Comparison of ENCODE assay signal across 9 cellular contexts in genomic region chr16:2151188-2152091, GRCh38. TPM values are rescaled to one million over a fixed set of nuclear protein-coding genes. Genes with fewer than 3 reads are reported as not detected.
DNase-seq lines count a peak whose midpoint lies in the region; ATAC-seq and TF ChIP-seq lines count a peak whose summit lies in the region.
"Had no signal": no experiment of that assay in that cellular context is flagged by ENCODE, and none has a peak within 500 bp of the region (broad histone marks: within the 10 kb centered on the region; RNA-seq: fewer than 3 reads in every experiment).

No MANE protein-coding gene starts in this region.

- peaks cover 67% of the 10 kb centered on the region for H3K36me3 Mint-ChIP-seq in stimulated activated effector memory CD8-positive, alpha-beta T cell treated with anti-CD3 and anti-CD28 coated beads, Interleukin-12 subunit alpha, Interleukin-12 subunit beta, amount 100 ng/mL, for 72 hours

- peak overlapping the region; percentile 60 for H3K27ac Mint-ChIP-seq in stimulated activated effector memory CD8-positive, alpha-beta T cell treated with anti-CD3 and anti-CD28 coated beads, Interleukin-12 subunit alpha, Interleukin-12 subunit beta, amount 100 ng/mL, for 72 hours

- H3K4me1 Mint-ChIP-seq in stimulated activated effector memory CD8-positive, alpha-beta T cell treated with anti-CD3 and anti-CD28 coated beads, Interleukin-12 subunit alpha, Interleukin-12 subunit beta, amount 100 ng/mL, for 72 hours, result peaks cover 27% of the 10 kb centered on the region

- WGBS in esophagus muscularis mucosa, result 78% methylated on average over 11 of the region's 13 CpGs

- no peak for ATAC-seq in stimulated activated effector memory CD8-positive, alpha-beta T cell treated with anti-CD3 and anti-CD28 coated beads, Interleukin-12 subunit alpha, Interleukin-12 subunit beta, amount 100 ng/mL, for 72 hours

- TF ChIP-seq POLR2A in esophagus muscularis mucosa (IDR thresholded peaks at IDR 0.05; ENCODE audit: low read depth), result no peak

- H3K4me1 ChIP-seq in esophagus muscularis mucosa, result peaks cover 67 to 79% (median 78%) of the 10 kb centered on the region in 4 donors

- H3K9me3 Mint-ChIP-seq in stimulated activated effector memory CD8-positive, alpha-beta T cell treated with anti-CD3 and anti-CD28 coated beads, Interleukin-12 subunit alpha, Interleukin-12 subunit beta, amount 100 ng/mL, for 72 hours, result no peaks in the 10 kb centered on the region

- peak overlapping the region; percentile 97 for H3K4me3 Mint-ChIP-seq in stimulated activated effector memory CD8-positive, alpha-beta T cell treated with anti-CD3 and anti-CD28 coated beads, Interleukin-12 subunit alpha, Interleukin-12 subunit beta, amount 100 ng/mL, for 72 hours

- no peaks in the 10 kb centered on the region for H3K9me3 ChIP-seq in esophagus muscularis mucosa

- TF ChIP-seq EP300 in esophagus muscularis mucosa (IDR thresholded peaks at IDR 0.05), result no peak

- H3K27me3 ChIP-seq in esophagus muscularis mucosa, result no peaks in the 10 kb centered on the region

- H3K36me3 ChIP-seq in esophagus muscularis mucosa, result peaks cover 0 to 12% (median 7%) of the 10 kb centered on the region in 4 donors

- TF ChIP-seq CTCF in esophagus muscularis mucosa (IDR thresholded peaks at IDR 0.05), result no peak

- intact Hi-C loops in esophagus muscularis mucosa (cut with DNase I), result no loop called here

- no peak overlapping the region for H3K4me3 ChIP-seq in esophagus muscularis mucosa

- peak; percentile 11 to 26 for DNase-seq in activated CD4-positive, alpha-beta T cell treated with anti-CD3 and anti-CD28 coated beads, Interleukin-2, amount 50 U/mL, for 24 hours (ENCODE audit: low read depth in 1 of 2, low spot score in 1 of 2)
- DNase-seq in activated CD4-positive, alpha-beta T cell treated with anti-CD3 and anti-CD28 coated beads, Interleukin-2, amount 50 U/mL, for 4 hours, result no peak
- DNase-seq in RKO (ENCODE audit: low spot score) (peak; percentile 41), esophagus muscularis mucosa (ENCODE audit: extremely low spot score) (no peak), SK-N-DZ (ENCODE audit: low spot score) (no peak), medulla oblongata (ENCODE audit: extremely low spot score) (no peak), SW480 (ENCODE audit: low spot score) (no peak)
- DNase-seq in stimulated activated effector memory CD8-positive, alpha-beta T cell treated with anti-CD3 and anti-CD28 coated beads, Interleukin-12 subunit alpha, Interleukin-12 subunit beta, amount 100 ng/mL, for 72 hours (ENCODE audit: low spot score in 2 of 2), result no peak
- DNase-seq: DND-41 had no signal

- peak overlapping the region in 3 of 4 donors; percentile 1 to 95 (median 76) for H3K27ac ChIP-seq in esophagus muscularis mucosa (replicated peaks in 1 of 4)

RNA-seq across cellular contexts. Expression of gene RAB26, which starts 3.0 kb away (rescaled TPM):
- total RNA-seq in esophagus muscularis mucosa, result not detected
- 3.9 and 5.3 TPM in 2 replicates for polyA plus RNA-seq in SK-N-DZ (2014; cell fraction: cytosol; rRNA removed)
- polyA plus RNA-seq in SK-N-DZ (2014; cell fraction: nucleus; rRNA removed), result 38.0 and 47.6 TPM in 2 replicates

RNA-seq across cellular contexts. Expression of gene TRAF7, which starts 4.1 kb away (rescaled TPM):
- total RNA-seq in esophagus muscularis mucosa, result 10 to 100 TPM; 42.6 to 64.5 (median 54.3) TPM
- polyA plus RNA-seq in SK-N-DZ (2014; cell fraction: cytosol; rRNA removed), result 97.6 and 109 TPM in 2 replicates
- 116 and 158 TPM in 2 replicates for polyA plus RNA-seq in SK-N-DZ (2014; cell fraction: nucleus; rRNA removed)

RNA-seq across cellular contexts. Expression of gene PKD1, which starts 15.7 kb away (rescaled TPM):
- 100 to 1,000 TPM; 297 to 459 (median 366) TPM for total RNA-seq in esophagus muscularis mucosa
- 80.0 and 122 TPM in 2 replicates for polyA plus RNA-seq in SK-N-DZ (2014; cell fraction: cytosol; rRNA removed)
- polyA plus RNA-seq in SK-N-DZ (2014; cell fraction: nucleus; rRNA removed), result 608 and 841 TPM in 2 replicates

RNA-seq across cellular contexts. Expression of gene CASKIN1, which starts 45.0 kb away (rescaled TPM):
- under 1 TPM; under 0.01 to 0.32 (median 0.09) TPM for total RNA-seq in esophagus muscularis mucosa
- polyA plus RNA-seq in SK-N-DZ (2014; cell fraction: cytosol; rRNA removed), result 4.7 and 4.8 TPM in 2 replicates
- 28.7 and 32.8 TPM in 2 replicates for polyA plus RNA-seq in SK-N-DZ (2014; cell fraction: nucleus; rRNA removed)

RNA-seq across cellular contexts. Expression of gene MLST8, which starts 53.8 kb away (rescaled TPM):
- 10 to 100 TPM; 23.7 to 62.8 (median 36.3) TPM for total RNA-seq in esophagus muscularis mucosa
- 37.3 and 53.0 TPM in 2 replicates for polyA plus RNA-seq in SK-N-DZ (2014; cell fraction: cytosol; rRNA removed)
- polyA plus RNA-seq in SK-N-DZ (2014; cell fraction: nucleus; rRNA removed), result 103 and 131 TPM in 2 replicates

Comparison
In these comparisons a context has a peak if more than half of its experiments do, and no peak if none do; other contexts are left out.
1. DNase-seq: peak in activated CD4-positive, alpha-beta T cell treated with anti-CD3 and anti-CD28 coated beads, Interleukin-2, amount 50 U/mL, for 24 hours (2 of 2) and RKO (single experiment); none in activated CD4-positive, alpha-beta T cell treated with anti-CD3 and anti-CD28 coated beads, Interleukin-2, amount 50 U/mL, for 4 hours (0 of 2), esophagus muscularis mucosa (single experiment), stimulated activated effector memory CD8-positive, alpha-beta T cell treated with anti-CD3 and anti-CD28 coated beads, Interleukin-12 subunit alpha, Interleukin-12 subunit beta, amount 100 ng/mL, for 72 hours (0 of 2), SK-N-DZ (single experiment), medulla oblongata (single experiment) and SW480 (single experiment).